9 cellular contexts compared by ENCODE assay signal in the genomic region with DNA sequence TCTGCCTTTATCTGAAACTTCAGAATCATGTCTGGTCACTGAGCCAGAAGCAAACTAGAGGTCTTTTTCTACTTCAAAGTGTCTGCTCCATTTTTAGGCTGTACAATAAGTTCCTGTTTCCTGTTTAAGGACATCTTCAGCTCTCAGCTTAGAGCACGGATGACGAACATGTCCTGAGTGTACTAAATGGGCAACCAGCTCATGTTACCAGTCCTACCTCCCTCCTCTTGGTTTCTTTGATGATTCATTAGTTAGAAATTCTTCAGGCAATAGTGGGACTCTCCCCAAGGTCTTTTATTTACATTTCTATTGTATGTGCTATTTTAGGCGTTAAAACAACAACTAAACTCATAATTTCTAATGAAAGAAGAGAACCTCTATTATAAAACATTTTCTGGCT. TPM values are rescaled to one million over a fixed set of nuclear protein-coding genes. Genes with fewer than 3 reads are reported as not detected.
DNase-seq lines count a peak whose midpoint lies in the region; TF ChIP-seq lines count a peak whose summit lies in the region.
"Had no signal": no experiment of that assay in that cellular context is flagged by ENCODE, and none has a peak within 500 bp of the region (broad histone marks: within the 10 kb centered on the region; RNA-seq: fewer than 3 reads in every experiment).

No MANE protein-coding gene starts in this region.

- H3K36me3 ChIP-seq in MG63 = no peaks in the 10 kb centered on the region
- H3K36me3 ChIP-seq in effector memory CD4-positive, alpha-beta T cell (ENCODE audit: control insufficient read depth, insufficient read depth, low read length) = no peaks in the 10 kb centered on the region

- DNase-seq in GM04504 (ENCODE audit: low read depth) (peak; percentile 85), MG63 (peak; percentile 42), choroid plexus epithelial cell (ENCODE audit: low read depth) (peak; percentile 99), progenitor cell of endocrine pancreas (ENCODE audit: low spot score, unreplicated experiment) (no peak), NCI-H1694 (lab: John Stamatoyannopoulos, UW) (no peak), DMS153 treated with DMSO at 0.1 percent for 48 hours (lab: John Stamatoyannopoulos, UW; ENCODE audit: unreplicated experiment) (no peak)
- no peak for DNase-seq in effector memory CD4-positive, alpha-beta T cell
- no peak for DNase-seq in stimulated activated naive CD4-positive, alpha-beta T cell treated with Interleukin-2 at 50 U/mL for 16 hours (lab: John Stamatoyannopoulos, UW)

- H3K36me3 Mint-ChIP-seq in progenitor cell of endocrine pancreas (ENCODE audit: insufficient read depth) = peaks cover 3% of the 10 kb centered on the region

- no peaks in the 10 kb centered on the region for H3K27me3 ChIP-seq in MG63
- peaks cover 5% of the 10 kb centered on the region for H3K27me3 ChIP-seq in effector memory CD4-positive, alpha-beta T cell (replicated peaks; ENCODE audit: control insufficient read depth, insufficient read depth, low read length, poor library complexity, severe bottlenecking)

- H3K27ac ChIP-seq in effector memory CD4-positive, alpha-beta T cell (ENCODE audit: insufficient read depth, low read length, poor library complexity, severe bottlenecking) = no peak overlapping the region

- H3K27ac Mint-ChIP-seq in progenitor cell of endocrine pancreas = peak overlapping the region; percentile 49

- H3K27me3 Mint-ChIP-seq in progenitor cell of endocrine pancreas = no peaks in the 10 kb centered on the region

- H3K4me1 Mint-ChIP-seq in progenitor cell of endocrine pancreas (ENCODE audit: low read depth) = peaks cover 7% of the 10 kb centered on the region

- peaks cover 13% of the 10 kb centered on the region for H3K9me3 Mint-ChIP-seq in progenitor cell of endocrine pancreas (ENCODE audit: low read depth)

- H3K4me3 Mint-ChIP-seq in progenitor cell of endocrine pancreas (ENCODE audit: low read depth) = no peak overlapping the region

- peaks cover 5% of the 10 kb centered on the region; the same call in 1 of the 2 replicates for H3K9me3 ChIP-seq in MG63
- no peaks in the 10 kb centered on the region for H3K9me3 ChIP-seq in effector memory CD4-positive, alpha-beta T cell (ENCODE audit: control insufficient read depth, low read length)

- TF ChIP-seq CTCF in choroid plexus epithelial cell (conservative IDR thresholded peaks at IDR 0.05; ENCODE audit: low read depth, low read length) (no peak), progenitor cell of endocrine pancreas (IDR thresholded peaks at IDR 0.05; ENCODE audit: unreplicated experiment) (no peak)

- H3K4me3 ChIP-seq in MG63 = no peak overlapping the region
- H3K4me3 ChIP-seq in choroid plexus epithelial cell (ENCODE audit: low read depth, low read length) = no peak overlapping the region
- H3K4me3 ChIP-seq in effector memory CD4-positive, alpha-beta T cell (ENCODE audit: insufficient read depth, low read depth, low read length, poor library complexity, severe bottlenecking) = no peak overlapping the region
- H3K4me3 ChIP-seq: K562 had no signal

- H3K4me1 ChIP-seq in effector memory CD4-positive, alpha-beta T cell (ENCODE audit: control insufficient read depth, insufficient read depth, low read length, poor library complexity, severe bottlenecking) = no peaks in the 10 kb centered on the region

RNA-seq across cellular contexts. Expression of a gene that starts 58.0 kb away (rescaled TPM):
- not detected in 2 replicates for total RNA-seq in MG63 (2014; rRNA removed; shearing (Covaris generic); ENCODE audit: low replicate concordance)
- 1.4 and 1.7 TPM in 2 replicates for total RNA-seq in progenitor cell of endocrine pancreas
- total RNA-seq: K562 had no signal

Comparison
In these comparisons a context has a peak if more than half of its experiments do, and no peak if none do; other contexts are left out.
1. DNase-seq: peak in GM04504 (single experiment), MG63 (single experiment) and choroid plexus epithelial cell (single experiment); none in progenitor cell of endocrine pancreas (single experiment), NCI-H1694 (single experiment), effector memory CD4-positive, alpha-beta T cell (0 of 3), DMS153 treated with DMSO at 0.1 percent for 48 hours (single experiment) and stimulated activated naive CD4-positive, alpha-beta T cell treated with Interleukin-2 at 50 U/mL for 16 hours (single experiment).